Comparison of ENCODE assay signal across 24 cellular contexts in the genomic region with DNA sequence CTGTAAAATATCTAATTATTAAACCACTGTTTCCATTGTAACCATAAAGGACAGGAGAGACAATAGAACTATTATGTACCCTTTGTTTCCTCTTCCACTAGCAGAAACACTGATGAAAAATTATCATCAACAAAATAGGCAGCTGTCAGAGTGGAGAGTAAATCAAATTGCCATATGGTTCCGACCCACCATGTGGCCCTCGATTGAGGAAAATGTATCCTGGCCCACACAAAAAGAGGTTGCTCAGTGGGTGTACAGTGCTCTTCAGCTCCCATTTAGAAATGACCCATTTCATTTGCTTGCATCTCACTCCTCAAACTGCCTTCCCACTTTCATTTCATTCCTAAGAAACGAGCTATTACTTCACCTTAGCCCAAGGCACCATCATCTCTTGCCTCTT.
"Had no signal": no experiment of that assay in that cellular context is flagged by ENCODE, and none has a peak within 500 bp of the region (broad histone marks: within the 10 kb centered on the region; RNA-seq: fewer than 3 reads in every experiment).

No MANE protein-coding gene starts in this region.

- DNase-seq: naive thymus-derived CD8-positive, alpha-beta T cell; nephron progenitor cell; nucleus accumbens; pancreas; right cardiac atrium; right lobe of liver; sigmoid colon; small intestine; stimulated activated CD4-positive, alpha-beta T cell treated with anti-CD3 and anti-CD28 coated beads, Interleukin-15, amount 100 ng/mL, for 24 hours; stimulated activated CD4-positive, alpha-beta T cell treated with anti-CD3 and anti-CD28 coated beads, Interleukin-2, amount 100 ng/mL, for 24 hours; stimulated activated CD4-positive, alpha-beta T cell treated with anti-CD3 and anti-CD28 coated beads, Interleukin-2, amount 100 ng/mL, for 48 hours; stimulated activated CD4-positive, alpha-beta T cell treated with anti-CD3 and anti-CD28 coated beads, Interleukin-4, amount 100 ng/mL, for 4 hours; stimulated activated CD8-positive, alpha-beta memory T cell treated with anti-CD3 and anti-CD28 coated beads, Interleukin-4, amount 100 ng/mL, for 48 hours; stimulated activated naive CD4-positive, alpha-beta T cell; stimulated activated naive CD8-positive, alpha-beta T cell treated with anti-CD3 and anti-CD28 coated beads, Interleukin-15, amount 100 ng/mL, for 72 hours; stimulated activated naive CD8-positive, alpha-beta T cell treated with anti-CD3 and anti-CD28 coated beads, Interleukin-15, Interleukin-2, amounts not matched to agents 100 U/mL and 50 U/mL, for 24 hours; substantia nigra; testis; tibial artery; transverse colon; upper lobe of right lung; uterus had no signal

- ATAC-seq: naive thymus-derived CD8-positive, alpha-beta T cell; natural killer cell treated with Interleukin-12 subunit alpha and Interleukin-12 subunit beta and Interleukin-15 and Interleukin-18, amount 100 ng/mL, for 72 hours; pancreas; right cardiac atrium; right lobe of liver; stimulated activated memory B cell treated with anti-CD40 and anti-IgM and Interleukin-4, amounts not matched to agents 10 μg/mL and 1 μg/mL and 100 μg/mL, for 72 hours; stimulated activated naive CD8-positive, alpha-beta T cell treated with anti-CD3 and anti-CD28 coated beads, Interleukin-15, amount 100 ng/mL, for 72 hours; stimulated activated naive CD8-positive, alpha-beta T cell treated with anti-CD3 and anti-CD28 coated beads, Interleukin-15, Interleukin-2, amounts not matched to agents 100 U/mL and 50 U/mL, for 24 hours; upper lobe of right lung had no signal
